In the genomic region with DNA sequence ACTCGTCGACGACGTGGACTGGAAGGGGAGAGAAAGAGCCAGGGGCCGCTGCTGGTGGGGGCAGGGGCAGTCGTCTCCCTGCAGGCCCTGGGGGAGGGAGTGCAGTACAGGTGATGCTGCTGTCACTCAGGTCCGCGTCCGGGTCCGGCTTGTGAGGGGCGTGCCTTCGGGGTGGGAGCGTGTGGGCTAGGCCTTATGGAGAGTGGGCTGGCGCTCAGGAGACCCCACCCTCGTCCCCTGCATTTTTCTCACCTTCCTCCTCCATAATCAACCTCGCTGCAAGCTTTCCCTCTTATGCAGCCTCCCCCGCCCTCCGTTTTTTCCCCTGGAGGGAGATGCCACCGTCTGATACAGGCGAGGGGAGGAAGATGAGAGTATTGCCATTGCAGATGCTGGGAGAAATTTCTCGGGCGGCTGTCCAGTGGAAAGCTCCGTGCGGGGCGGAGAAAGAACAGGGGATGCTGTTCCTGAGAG, we compare ENCODE assay signal across 1 cellular context.
TF ChIP-seq lines count a peak whose summit lies in the region.

No MANE protein-coding gene starts in this region.

TF ChIP-seq in HepG2, 621 proteins besides CTCF, POLR2A, EP300 and RAD21 (continued from another document and continues in another):
- TF ChIP-seq, protein P1, sequence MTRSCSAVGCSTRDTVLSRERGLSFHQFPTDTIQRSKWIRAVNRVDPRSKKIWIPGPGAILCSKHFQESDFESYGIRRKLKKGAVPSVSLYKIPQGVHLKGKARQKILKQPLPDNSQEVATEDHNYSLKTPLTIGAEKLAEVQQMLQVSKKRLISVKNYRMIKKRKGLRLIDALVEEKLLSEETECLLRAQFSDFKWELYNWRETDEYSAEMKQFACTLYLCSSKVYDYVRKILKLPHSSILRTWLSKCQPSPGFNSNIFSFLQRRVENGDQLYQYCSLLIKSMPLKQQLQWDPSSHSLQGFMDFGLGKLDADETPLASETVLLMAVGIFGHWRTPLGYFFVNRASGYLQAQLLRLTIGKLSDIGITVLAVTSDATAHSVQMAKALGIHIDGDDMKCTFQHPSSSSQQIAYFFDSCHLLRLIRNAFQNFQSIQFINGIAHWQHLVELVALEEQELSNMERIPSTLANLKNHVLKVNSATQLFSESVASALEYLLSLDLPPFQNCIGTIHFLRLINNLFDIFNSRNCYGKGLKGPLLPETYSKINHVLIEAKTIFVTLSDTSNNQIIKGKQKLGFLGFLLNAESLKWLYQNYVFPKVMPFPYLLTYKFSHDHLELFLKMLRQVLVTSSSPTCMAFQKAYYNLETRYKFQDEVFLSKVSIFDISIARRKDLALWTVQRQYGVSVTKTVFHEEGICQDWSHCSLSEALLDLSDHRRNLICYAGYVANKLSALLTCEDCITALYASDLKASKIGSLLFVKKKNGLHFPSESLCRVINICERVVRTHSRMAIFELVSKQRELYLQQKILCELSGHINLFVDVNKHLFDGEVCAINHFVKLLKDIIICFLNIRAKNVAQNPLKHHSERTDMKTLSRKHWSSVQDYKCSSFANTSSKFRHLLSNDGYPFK (CRISPR knock-in tag; IDR thresholded peaks at IDR 0.05; ENCODE audit: borderline replicate concordance): no peak
- TF ChIP-seq ZNF547 (CRISPR knock-in tag; IDR thresholded peaks at IDR 0.05) (peak; percentile 81; the same call in 1 of the 2 replicates), HOXA3 (CRISPR knock-in tag; IDR thresholded peaks at IDR 0.05) (no peak), ZNF598 (CRISPR knock-in tag; IDR thresholded peaks at IDR 0.05; ENCODE audit: borderline replicate concordance) (no peak; the same call in 1 of the 2 replicates), ZNF253 (CRISPR knock-in tag; IDR thresholded peaks at IDR 0.05; ENCODE audit: borderline replicate concordance) (peak; percentile 67; the same call in 1 of the 2 replicates), NFKBIZ (CRISPR knock-in tag; IDR thresholded peaks at IDR 0.05) (no peak), NFKB2 (CRISPR knock-in tag; IDR thresholded peaks at IDR 0.05; ENCODE audit: borderline replicate concordance) (0 out of 2 replicates have a peak, but pooled peaks have one; percentile 45), ZNF713 (CRISPR knock-in tag; IDR thresholded peaks at IDR 0.05) (no peak), KDM5B (CRISPR knock-in tag; IDR thresholded peaks at IDR 0.05; ENCODE audit: borderline replicate concordance) (0 out of 2 replicates have a peak, but pooled peaks have one; percentile 5), HOXD1 (CRISPR knock-in tag; IDR thresholded peaks at IDR 0.05) (peak; percentile 10; the same call in 1 of the 2 replicates), ZNF282 (IDR thresholded peaks at IDR 0.05; ENCODE audit: partially characterized antibody) (no peak), TBX2 (CRISPR knock-in tag; IDR thresholded peaks at IDR 0.05; ENCODE audit: borderline replicate concordance) (no peak), ZNF772 (CRISPR knock-in tag; IDR thresholded peaks at IDR 0.05) (no peak), GLI4 (CRISPR knock-in tag; IDR thresholded peaks at IDR 0.05; ENCODE audit: borderline replicate concordance) (0 out of 2 replicates have a peak, but pooled peaks have one; percentile 18), IRX3 (CRISPR knock-in tag; IDR thresholded peaks at IDR 0.05; ENCODE audit: borderline replicate concordance, low read depth) (no peak)
- TF ChIP-seq, protein P2, sequence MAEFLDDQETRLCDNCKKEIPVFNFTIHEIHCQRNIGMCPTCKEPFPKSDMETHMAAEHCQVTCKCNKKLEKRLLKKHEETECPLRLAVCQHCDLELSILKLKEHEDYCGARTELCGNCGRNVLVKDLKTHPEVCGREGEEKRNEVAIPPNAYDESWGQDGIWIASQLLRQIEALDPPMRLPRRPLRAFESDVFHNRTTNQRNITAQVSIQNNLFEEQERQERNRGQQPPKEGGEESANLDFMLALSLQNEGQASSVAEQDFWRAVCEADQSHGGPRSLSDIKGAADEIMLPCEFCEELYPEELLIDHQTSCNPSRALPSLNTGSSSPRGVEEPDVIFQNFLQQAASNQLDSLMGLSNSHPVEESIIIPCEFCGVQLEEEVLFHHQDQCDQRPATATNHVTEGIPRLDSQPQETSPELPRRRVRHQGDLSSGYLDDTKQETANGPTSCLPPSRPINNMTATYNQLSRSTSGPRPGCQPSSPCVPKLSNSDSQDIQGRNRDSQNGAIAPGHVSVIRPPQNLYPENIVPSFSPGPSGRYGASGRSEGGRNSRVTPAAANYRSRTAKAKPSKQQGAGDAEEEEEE (CRISPR knock-in tag; IDR thresholded peaks at IDR 0.05; ENCODE audit: borderline replicate concordance): no peak
- TF ChIP-seq, protein P3, sequence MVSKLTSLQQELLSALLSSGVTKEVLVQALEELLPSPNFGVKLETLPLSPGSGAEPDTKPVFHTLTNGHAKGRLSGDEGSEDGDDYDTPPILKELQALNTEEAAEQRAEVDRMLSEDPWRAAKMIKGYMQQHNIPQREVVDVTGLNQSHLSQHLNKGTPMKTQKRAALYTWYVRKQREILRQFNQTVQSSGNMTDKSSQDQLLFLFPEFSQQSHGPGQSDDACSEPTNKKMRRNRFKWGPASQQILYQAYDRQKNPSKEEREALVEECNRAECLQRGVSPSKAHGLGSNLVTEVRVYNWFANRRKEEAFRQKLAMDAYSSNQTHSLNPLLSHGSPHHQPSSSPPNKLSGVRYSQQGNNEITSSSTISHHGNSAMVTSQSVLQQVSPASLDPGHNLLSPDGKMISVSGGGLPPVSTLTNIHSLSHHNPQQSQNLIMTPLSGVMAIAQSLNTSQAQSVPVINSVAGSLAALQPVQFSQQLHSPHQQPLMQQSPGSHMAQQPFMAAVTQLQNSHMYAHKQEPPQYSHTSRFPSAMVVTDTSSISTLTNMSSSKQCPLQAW (CRISPR knock-in tag; IDR thresholded peaks at IDR 0.05): peak; percentile 92
- TF ChIP-seq, protein P4, sequence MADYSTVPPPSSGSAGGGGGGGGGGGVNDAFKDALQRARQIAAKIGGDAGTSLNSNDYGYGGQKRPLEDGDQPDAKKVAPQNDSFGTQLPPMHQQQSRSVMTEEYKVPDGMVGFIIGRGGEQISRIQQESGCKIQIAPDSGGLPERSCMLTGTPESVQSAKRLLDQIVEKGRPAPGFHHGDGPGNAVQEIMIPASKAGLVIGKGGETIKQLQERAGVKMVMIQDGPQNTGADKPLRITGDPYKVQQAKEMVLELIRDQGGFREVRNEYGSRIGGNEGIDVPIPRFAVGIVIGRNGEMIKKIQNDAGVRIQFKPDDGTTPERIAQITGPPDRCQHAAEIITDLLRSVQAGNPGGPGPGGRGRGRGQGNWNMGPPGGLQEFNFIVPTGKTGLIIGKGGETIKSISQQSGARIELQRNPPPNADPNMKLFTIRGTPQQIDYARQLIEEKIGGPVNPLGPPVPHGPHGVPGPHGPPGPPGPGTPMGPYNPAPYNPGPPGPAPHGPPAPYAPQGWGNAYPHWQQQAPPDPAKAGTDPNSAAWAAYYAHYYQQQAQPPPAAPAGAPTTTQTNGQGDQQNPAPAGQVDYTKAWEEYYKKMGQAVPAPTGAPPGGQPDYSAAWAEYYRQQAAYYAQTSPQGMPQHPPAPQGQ (CRISPR knock-in tag; IDR thresholded peaks at IDR 0.05; ENCODE audit: borderline replicate concordance): no peak
- TF ChIP-seq, protein P5, sequence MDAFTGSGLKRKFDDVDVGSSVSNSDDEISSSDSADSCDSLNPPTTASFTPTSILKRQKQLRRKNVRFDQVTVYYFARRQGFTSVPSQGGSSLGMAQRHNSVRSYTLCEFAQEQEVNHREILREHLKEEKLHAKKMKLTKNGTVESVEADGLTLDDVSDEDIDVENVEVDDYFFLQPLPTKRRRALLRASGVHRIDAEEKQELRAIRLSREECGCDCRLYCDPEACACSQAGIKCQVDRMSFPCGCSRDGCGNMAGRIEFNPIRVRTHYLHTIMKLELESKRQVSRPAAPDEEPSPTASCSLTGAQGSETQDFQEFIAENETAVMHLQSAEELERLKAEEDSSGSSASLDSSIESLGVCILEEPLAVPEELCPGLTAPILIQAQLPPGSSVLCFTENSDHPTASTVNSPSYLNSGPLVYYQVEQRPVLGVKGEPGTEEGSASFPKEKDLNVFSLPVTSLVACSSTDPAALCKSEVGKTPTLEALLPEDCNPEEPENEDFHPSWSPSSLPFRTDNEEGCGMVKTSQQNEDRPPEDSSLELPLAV (CRISPR knock-in tag; conservative IDR thresholded peaks at IDR 0.05; ENCODE audit: low read depth): no peak
- TF ChIP-seq, protein P6, sequence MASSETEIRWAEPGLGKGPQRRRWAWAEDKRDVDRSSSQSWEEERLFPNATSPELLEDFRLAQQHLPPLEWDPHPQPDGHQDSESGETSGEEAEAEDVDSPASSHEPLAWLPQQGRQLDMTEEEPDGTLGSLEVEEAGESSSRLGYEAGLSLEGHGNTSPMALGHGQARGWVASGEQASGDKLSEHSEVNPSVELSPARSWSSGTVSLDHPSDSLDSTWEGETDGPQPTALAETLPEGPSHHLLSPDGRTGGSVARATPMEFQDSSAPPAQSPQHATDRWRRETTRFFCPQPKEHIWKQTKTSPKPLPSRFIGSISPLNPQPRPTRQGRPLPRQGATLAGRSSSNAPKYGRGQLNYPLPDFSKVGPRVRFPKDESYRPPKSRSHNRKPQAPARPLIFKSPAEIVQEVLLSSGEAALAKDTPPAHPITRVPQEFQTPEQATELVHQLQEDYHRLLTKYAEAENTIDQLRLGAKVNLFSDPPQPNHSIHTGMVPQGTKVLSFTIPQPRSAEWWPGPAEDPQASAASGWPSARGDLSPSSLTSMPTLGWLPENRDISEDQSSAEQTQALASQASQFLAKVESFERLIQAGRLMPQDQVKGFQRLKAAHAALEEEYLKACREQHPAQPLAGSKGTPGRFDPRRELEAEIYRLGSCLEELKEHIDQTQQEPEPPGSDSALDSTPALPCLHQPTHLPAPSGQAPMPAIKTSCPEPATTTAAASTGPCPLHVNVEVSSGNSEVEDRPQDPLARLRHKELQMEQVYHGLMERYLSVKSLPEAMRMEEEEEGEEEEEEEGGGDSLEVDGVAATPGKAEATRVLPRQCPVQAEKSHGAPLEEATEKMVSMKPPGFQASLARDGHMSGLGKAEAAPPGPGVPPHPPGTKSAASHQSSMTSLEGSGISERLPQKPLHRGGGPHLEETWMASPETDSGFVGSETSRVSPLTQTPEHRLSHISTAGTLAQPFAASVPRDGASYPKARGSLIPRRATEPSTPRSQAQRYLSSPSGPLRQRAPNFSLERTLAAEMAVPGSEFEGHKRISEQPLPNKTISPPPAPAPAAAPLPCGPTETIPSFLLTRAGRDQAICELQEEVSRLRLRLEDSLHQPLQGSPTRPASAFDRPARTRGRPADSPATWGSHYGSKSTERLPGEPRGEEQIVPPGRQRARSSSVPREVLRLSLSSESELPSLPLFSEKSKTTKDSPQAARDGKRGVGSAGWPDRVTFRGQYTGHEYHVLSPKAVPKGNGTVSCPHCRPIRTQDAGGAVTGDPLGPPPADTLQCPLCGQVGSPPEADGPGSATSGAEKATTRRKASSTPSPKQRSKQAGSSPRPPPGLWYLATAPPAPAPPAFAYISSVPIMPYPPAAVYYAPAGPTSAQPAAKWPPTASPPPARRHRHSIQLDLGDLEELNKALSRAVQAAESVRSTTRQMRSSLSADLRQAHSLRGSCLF (CRISPR knock-in tag; IDR thresholded peaks at IDR 0.05; ENCODE audit: borderline replicate concordance): no peak
- TF ChIP-seq, protein P7, sequence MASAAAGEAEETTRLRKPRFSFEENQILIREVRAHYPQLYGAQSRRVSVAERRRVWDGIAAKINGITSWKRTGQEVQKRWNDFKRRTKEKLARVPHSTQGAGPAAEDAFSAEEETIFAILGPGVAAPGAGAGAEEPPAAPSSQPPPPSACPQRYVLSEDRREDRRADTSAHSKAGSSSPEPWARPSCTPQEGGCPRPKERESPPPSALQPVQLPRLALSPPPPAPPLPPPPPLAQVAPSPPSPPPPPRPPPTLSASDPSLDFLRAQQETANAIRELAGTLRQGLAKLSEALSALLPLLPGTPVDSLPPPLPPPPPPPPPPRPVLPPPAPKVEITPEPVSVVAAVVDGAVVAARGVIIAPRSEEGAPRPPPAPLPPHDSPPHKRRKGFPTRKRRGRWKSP (CRISPR knock-in tag; IDR thresholded peaks at IDR 0.05): no peak; the same call in 1 of the 2 replicates
- TF ChIP-seq, protein P8, sequence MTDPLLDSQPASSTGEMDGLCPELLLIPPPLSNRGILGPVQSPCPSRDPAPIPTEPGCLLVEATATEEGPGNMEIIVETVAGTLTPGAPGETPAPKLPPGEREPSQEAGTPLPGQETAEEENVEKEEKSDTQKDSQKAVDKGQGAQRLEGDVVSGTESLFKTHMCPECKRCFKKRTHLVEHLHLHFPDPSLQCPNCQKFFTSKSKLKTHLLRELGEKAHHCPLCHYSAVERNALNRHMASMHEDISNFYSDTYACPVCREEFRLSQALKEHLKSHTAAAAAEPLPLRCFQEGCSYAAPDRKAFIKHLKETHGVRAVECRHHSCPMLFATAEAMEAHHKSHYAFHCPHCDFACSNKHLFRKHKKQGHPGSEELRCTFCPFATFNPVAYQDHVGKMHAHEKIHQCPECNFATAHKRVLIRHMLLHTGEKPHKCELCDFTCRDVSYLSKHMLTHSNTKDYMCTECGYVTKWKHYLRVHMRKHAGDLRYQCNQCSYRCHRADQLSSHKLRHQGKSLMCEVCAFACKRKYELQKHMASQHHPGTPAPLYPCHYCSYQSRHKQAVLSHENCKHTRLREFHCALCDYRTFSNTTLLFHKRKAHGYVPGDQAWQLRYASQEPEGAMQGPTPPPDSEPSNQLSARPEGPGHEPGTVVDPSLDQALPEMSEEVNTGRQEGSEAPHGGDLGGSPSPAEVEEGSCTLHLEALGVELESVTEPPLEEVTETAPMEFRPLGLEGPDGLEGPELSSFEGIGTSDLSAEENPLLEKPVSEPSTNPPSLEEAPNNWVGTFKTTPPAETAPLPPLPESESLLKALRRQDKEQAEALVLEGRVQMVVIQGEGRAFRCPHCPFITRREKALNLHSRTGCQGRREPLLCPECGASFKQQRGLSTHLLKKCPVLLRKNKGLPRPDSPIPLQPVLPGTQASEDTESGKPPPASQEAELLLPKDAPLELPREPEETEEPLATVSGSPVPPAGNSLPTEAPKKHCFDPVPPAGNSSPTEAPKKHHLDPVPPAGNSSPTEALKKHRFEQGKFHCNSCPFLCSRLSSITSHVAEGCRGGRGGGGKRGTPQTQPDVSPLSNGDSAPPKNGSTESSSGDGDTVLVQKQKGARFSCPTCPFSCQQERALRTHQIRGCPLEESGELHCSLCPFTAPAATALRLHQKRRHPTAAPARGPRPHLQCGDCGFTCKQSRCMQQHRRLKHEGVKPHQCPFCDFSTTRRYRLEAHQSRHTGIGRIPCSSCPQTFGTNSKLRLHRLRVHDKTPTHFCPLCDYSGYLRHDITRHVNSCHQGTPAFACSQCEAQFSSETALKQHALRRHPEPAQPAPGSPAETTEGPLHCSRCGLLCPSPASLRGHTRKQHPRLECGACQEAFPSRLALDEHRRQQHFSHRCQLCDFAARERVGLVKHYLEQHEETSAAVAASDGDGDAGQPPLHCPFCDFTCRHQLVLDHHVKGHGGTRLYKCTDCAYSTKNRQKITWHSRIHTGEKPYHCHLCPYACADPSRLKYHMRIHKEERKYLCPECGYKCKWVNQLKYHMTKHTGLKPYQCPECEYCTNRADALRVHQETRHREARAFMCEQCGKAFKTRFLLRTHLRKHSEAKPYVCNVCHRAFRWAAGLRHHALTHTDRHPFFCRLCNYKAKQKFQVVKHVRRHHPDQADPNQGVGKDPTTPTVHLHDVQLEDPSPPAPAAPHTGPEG (CRISPR knock-in tag; IDR thresholded peaks at IDR 0.05): no peak; the same call in 1 of the 2 replicates
- TF ChIP-seq, protein P9, sequence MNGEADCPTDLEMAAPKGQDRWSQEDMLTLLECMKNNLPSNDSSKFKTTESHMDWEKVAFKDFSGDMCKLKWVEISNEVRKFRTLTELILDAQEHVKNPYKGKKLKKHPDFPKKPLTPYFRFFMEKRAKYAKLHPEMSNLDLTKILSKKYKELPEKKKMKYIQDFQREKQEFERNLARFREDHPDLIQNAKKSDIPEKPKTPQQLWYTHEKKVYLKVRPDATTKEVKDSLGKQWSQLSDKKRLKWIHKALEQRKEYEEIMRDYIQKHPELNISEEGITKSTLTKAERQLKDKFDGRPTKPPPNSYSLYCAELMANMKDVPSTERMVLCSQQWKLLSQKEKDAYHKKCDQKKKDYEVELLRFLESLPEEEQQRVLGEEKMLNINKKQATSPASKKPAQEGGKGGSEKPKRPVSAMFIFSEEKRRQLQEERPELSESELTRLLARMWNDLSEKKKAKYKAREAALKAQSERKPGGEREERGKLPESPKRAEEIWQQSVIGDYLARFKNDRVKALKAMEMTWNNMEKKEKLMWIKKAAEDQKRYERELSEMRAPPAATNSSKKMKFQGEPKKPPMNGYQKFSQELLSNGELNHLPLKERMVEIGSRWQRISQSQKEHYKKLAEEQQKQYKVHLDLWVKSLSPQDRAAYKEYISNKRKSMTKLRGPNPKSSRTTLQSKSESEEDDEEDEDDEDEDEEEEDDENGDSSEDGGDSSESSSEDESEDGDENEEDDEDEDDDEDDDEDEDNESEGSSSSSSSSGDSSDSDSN (CRISPR knock-in tag; IDR thresholded peaks at IDR 0.05): no peak
